Comparison of ENCODE assay signal across 8 cellular contexts in the genomic region with DNA sequence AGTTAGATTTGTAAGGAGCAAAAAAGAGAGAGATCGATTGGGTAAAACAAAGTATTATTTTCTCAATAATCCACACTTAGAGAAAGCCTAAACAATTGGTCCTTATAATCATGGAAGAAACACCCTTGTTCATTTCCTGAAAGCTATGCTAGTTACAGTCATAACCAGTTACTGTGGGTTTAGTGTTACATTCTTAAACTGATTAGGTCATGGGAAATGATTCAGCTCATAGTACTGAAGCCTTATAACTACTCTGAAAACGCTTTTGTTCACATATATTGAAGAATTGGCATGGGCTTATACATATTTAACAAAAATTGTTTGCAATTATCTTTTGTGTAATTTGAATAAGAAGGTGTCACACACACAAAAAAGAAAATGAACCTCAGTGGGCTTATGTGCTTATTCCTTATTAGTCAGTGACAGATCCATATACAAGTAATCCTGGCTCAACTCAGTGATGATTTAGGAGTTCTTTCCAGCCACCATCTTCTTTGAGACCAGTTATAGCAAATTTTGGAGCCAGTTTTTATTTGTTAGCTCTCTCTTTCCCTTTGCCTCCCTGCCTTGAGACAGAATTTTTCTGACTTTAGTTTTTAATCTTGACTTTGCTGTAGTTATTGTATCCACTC.
A peak's percentile ranks its signal among the peaks of the same experiment; 100 is the strongest.
DNase-seq lines count a peak whose midpoint lies in the region; ATAC-seq and TF ChIP-seq lines count a peak whose summit lies in the region.

No MANE protein-coding gene starts in this region.

- peak; percentile 92 to 95 for ATAC-seq in activated CD4-positive, CD25-positive, alpha-beta regulatory T cell treated with anti-CD3 and anti-CD28 coated beads, Interleukin-2, amount 50 U/mL, for 24 hours
- ATAC-seq in HG03175 (IDR thresholded peaks at IDR 0.05; ENCODE audit: unreplicated experiment) (peak; percentile 95), HG03045 (IDR thresholded peaks at IDR 0.05; ENCODE audit: unreplicated experiment) (no peak)

- H3K27ac ChIP-seq in osteoblast (ENCODE audit: low read depth, low read length): peak overlapping the region; percentile 90

- no peaks in the 10 kb centered on the region for H4K20me1 ChIP-seq in osteoblast (ENCODE audit: insufficient read depth, low read length)

- H3K4me2 ChIP-seq in osteoblast (ENCODE audit: insufficient read depth, low read length): peak overlapping the region; percentile 12

- no peak for TF ChIP-seq CTCF in osteoblast (IDR thresholded peaks at IDR 0.05; ENCODE audit: extremely low read depth, low read depth, low read length)

- no peaks in the 10 kb centered on the region for H3K9me3 ChIP-seq in osteoblast (ENCODE audit: low read depth, low read length)

- no peaks in the 10 kb centered on the region for H3K27me3 ChIP-seq in osteoblast (ENCODE audit: insufficient read depth, low read length)

- peaks cover 33% of the 10 kb centered on the region for H3K4me1 ChIP-seq in osteoblast (ENCODE audit: insufficient read depth, low read length)

- H3K36me3 ChIP-seq in osteoblast (ENCODE audit: insufficient read depth, low read length): no peaks in the 10 kb centered on the region

- no peak overlapping the region for H3K4me3 ChIP-seq in osteoblast (ENCODE audit: insufficient read depth, low read length)

- no peak overlapping the region for H2AFZ ChIP-seq in osteoblast (ENCODE audit: low read length)

- DNase-seq in activated CD4-positive, CD25-positive, alpha-beta regulatory T cell treated with anti-CD3 and anti-CD28 coated beads, Interleukin-2, amount 50 U/mL, for 72 hours: no peak
- peak; percentile 61 for DNase-seq in amniotic stem cell (lab: John Stamatoyannopoulos, UW)
- DNase-seq in osteoblast (ENCODE audit: insufficient read length, low spot score, missing footprints): peak; percentile 57
- DNase-seq in DMS153 treated with DMSO at 0.1 percent for 48 hours (lab: John Stamatoyannopoulos, UW; ENCODE audit: unreplicated experiment): no peak
- DNase-seq in NOMO-1 (lab: John Stamatoyannopoulos, UW; ENCODE audit: unreplicated experiment in 2 of 2): no peak

- H3K79me2 ChIP-seq in osteoblast (ENCODE audit: insufficient read depth, low read length): no peaks in the 10 kb centered on the region

Comparison
In these comparisons a context has a peak if more than half of its experiments do, and no peak if none do; other contexts are left out.
1. DNase-seq: peak in amniotic stem cell (single experiment) and osteoblast (single experiment); none in activated CD4-positive, CD25-positive, alpha-beta regulatory T cell treated with anti-CD3 and anti-CD28 coated beads, Interleukin-2, amount 50 U/mL, for 72 hours (single experiment), DMS153 treated with DMSO at 0.1 percent for 48 hours (single experiment) and NOMO-1 (0 of 2).